In the genomic region with DNA sequence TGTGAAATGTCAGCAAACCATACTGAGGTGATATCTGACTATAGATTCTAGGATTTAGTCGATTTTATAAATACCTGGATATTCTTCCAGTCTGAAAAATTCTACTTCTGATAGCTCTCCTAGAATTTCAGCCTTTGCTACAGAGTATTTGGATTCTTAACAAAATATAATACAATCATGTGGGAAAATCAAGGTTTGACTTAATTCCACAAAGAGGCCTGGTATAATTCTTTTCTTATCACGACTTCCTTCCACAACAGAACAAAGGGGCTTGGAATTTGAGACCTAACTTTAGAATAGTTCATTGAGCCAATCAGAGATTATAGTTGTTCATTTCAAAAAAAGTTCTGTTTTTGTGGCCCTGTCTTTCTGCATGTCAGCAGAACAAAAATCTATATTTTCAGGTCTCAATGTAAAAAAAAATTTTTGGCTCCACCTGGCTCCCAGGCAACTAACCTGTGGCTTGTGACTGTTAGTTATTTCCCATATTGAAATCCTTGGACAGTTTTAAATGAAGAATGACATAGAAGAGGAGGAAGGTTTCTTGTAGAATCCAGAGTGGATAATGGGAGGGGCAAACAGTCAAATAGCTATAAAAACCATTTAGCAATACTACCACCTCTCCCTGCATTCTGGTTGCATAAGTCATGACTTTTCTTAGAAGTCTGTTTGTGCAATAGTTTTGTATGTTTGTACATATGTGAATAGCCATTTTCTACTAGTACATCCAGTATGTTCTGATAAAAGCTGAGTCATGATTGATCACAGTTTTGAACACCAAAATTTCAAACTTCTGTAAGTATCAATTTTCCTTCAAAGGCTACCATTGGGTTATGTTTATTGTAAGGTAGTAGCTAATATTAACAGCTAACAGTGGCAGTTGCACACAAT, we compare ENCODE assay signal across 1 cellular context.
TF ChIP-seq lines count a peak whose summit lies in the region.

No MANE protein-coding gene starts in this region.

TF ChIP-seq in K562, 482 proteins besides CTCF, POLR2A, EP300 and RAD21:
- TF ChIP-seq ZNF316 (IDR thresholded peaks at IDR 0.05) (peak; percentile 25; the same call in 1 of the 2 replicates), ZNF507 (tag; conservative IDR thresholded peaks at IDR 0.05) (no peak), GTF2F1 (IDR thresholded peaks at IDR 0.05; ENCODE audit: low read depth, low read length) (no peak), NFE2L1 (tag; IDR thresholded peaks at IDR 0.05; ENCODE audit: borderline replicate concordance, low read depth) (peak; percentile 49), TCFL5 (CRISPR knock-in tag; conservative IDR thresholded peaks at IDR 0.05) (no peak), TEAD1 (CRISPR knock-in tag; IDR thresholded peaks at IDR 0.05) (no peak), ZNF224 (CRISPR knock-in tag; IDR thresholded peaks at IDR 0.05) (no peak), ZNF347 (CRISPR knock-in tag; IDR thresholded peaks at IDR 0.05; ENCODE audit: low read depth) (no peak), MXI1 (IDR thresholded peaks at IDR 0.05; ENCODE audit: low read depth, low read length) (no peak), MAFG (tag; conservative IDR thresholded peaks at IDR 0.05) (peak; percentile 57)
- TF ChIP-seq, protein P1, sequence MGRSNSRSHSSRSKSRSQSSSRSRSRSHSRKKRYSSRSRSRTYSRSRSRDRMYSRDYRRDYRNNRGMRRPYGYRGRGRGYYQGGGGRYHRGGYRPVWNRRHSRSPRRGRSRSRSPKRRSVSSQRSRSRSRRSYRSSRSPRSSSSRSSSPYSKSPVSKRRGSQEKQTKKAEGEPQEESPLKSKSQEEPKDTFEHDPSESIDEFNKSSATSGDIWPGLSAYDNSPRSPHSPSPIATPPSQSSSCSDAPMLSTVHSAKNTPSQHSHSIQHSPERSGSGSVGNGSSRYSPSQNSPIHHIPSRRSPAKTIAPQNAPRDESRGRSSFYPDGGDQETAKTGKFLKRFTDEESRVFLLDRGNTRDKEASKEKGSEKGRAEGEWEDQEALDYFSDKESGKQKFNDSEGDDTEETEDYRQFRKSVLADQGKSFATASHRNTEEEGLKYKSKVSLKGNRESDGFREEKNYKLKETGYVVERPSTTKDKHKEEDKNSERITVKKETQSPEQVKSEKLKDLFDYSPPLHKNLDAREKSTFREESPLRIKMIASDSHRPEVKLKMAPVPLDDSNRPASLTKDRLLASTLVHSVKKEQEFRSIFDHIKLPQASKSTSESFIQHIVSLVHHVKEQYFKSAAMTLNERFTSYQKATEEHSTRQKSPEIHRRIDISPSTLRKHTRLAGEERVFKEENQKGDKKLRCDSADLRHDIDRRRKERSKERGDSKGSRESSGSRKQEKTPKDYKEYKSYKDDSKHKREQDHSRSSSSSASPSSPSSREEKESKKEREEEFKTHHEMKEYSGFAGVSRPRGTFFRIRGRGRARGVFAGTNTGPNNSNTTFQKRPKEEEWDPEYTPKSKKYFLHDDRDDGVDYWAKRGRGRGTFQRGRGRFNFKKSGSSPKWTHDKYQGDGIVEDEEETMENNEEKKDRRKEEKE (IDR thresholded peaks at IDR 0.05; ENCODE audit: borderline replicate concordance in 1 of 2, control insufficient read depth in 1 of 2, low read depth in 2 of 2, low read length in 1 of 2), result no peak
- TF ChIP-seq, protein P2, sequence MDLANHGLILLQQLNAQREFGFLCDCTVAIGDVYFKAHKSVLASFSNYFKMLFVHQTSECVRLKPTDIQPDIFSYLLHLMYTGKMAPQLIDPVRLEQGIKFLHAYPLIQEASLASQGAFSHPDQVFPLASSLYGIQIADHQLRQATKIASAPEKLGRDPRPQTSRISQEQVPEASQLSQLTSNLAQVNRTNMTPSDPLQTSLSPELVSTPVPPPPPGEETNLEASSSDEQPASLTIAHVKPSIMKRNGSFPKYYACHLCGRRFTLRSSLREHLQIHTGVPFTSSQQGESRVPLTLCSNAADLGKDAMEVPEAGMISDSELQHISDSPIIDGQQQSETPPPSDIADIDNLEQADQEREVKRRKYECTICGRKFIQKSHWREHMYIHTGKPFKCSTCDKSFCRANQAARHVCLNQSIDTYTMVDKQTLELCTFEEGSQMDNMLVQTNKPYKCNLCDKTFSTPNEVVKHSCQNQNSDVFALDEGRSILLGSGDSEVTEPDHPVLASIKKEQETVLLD (IDR thresholded peaks at IDR 0.05), result no peak
